13 cellular contexts compared by ENCODE assay signal in the genomic region with DNA sequence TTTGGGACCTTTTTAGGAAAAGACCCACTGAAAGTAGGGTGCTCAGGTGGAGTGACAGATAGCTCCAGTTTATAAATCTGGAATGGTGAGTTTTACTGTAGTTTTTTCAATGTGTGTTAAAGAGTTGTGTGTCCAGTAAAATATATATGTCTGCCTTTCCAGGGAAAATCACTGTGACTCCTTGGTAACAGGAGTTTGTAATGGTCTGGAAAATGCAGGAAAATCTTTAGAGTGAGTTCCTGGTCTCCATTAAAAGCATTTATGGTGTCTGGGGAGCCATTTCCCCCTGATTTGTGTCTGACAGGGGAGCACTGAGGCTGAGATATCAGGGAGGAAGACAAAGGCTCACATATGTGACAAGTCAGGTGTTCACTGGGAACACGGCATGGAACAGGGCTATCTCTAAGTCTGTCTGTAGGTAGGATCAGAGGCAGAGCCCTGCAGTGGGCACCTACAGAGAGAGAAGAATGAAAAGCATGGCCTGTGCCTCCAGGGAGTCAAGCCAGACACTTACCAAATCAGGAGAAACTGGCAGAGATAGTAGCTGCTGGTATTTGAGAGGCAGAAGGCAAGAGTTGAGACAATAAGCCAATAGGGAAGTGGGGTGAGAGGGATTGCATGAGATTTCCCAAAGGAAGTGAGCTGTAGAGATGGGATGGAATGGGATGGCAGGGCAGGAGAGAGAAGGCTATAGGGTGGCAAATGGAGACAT.
DNase-seq lines count a peak whose midpoint lies in the region; TF ChIP-seq lines count a peak whose summit lies in the region.
"Had no signal": no experiment of that assay in that cellular context is flagged by ENCODE, and none has a peak within 500 bp of the region (broad histone marks: within the 10 kb centered on the region; RNA-seq: fewer than 3 reads in every experiment).

No MANE protein-coding gene starts in this region.

- H3K27ac Mint-ChIP-seq in Calu3 (ENCODE audit: unreplicated experiment): no peak overlapping the region
- H3K27ac Mint-ChIP-seq: CD4-positive, alpha-beta memory T cell; IgD-negative memory B cell had no signal

- H3K4me1 Mint-ChIP-seq in Calu3 (ENCODE audit: low read depth, unreplicated experiment): no peaks in the 10 kb centered on the region
- H3K4me1 Mint-ChIP-seq: CD4-positive, alpha-beta memory T cell had no signal

- H3K4me3 Mint-ChIP-seq in Calu3 (ENCODE audit: low read depth, unreplicated experiment): no peak overlapping the region
- H3K4me3 Mint-ChIP-seq: CD4-positive, alpha-beta memory T cell; IgD-negative memory B cell had no signal

- H3K9me3 Mint-ChIP-seq in Calu3 (ENCODE audit: low read depth, unreplicated experiment): no peaks in the 10 kb centered on the region
- H3K9me3 Mint-ChIP-seq: IgD-negative memory B cell had no signal

- no TSS peak for BruUV-seq in Calu3 (replicated peaks; lab: Mats Ljungman, UMichigan)

- TF ChIP-seq CTCF in Calu3 (IDR thresholded peaks at IDR 0.05; ENCODE audit: unreplicated experiment): no peak

- H3K27me3 Mint-ChIP-seq in Calu3 (ENCODE audit: unreplicated experiment): peaks cover 13% of the 10 kb centered on the region
- H3K27me3 Mint-ChIP-seq: CD4-positive, alpha-beta memory T cell had no signal

- CTCF ChIA-PET in Calu3 (lab: Charles Lee): no interaction called here

- peak; percentile 33 for DNase-seq in NCI-H146 (lab: John Stamatoyannopoulos, UW)
- DNase-seq in NCI-H146 treated with DMSO at 0.1 percent for 48 hours (lab: John Stamatoyannopoulos, UW; ENCODE audit: unreplicated experiment): no peak
- peak; percentile 30 for DNase-seq in NCI-H226
- peak; percentile 57 for DNase-seq in fibroblast of gingiva (ENCODE audit: low read depth)
- DNase-seq in retina: peak; percentile 37
- no peak for DNase-seq in Calu3
- no peak for DNase-seq in activated CD4-positive, alpha-beta T cell treated with anti-CD3 and anti-CD28 coated beads, Interleukin-2, amount 50 U/mL, for 48 hours
- DNase-seq in activated naive CD4-positive, alpha-beta T cell treated with Interleukin-2 at 50 U/mL for 16 hours: no peak
- DNase-seq: 8988T; CD4-positive, alpha-beta memory T cell; NCI-H526; SW 1271 had no signal

- H3K36me3 Mint-ChIP-seq in Calu3 (ENCODE audit: insufficient read depth, unreplicated experiment): no peaks in the 10 kb centered on the region
- H3K36me3 Mint-ChIP-seq: CD4-positive, alpha-beta memory T cell; IgD-negative memory B cell had no signal

- intact Hi-C loops in Calu3 (cut with micrococcal nuclease; ENCODE audit: unreplicated experiment): no loop called here

Comparison
In these comparisons a context has a peak if more than half of its experiments do, and no peak if none do; other contexts are left out.
1. DNase-seq: peak in NCI-H146 (single experiment), NCI-H226 (single experiment), fibroblast of gingiva (single experiment) and retina (single experiment); none in NCI-H146 treated with DMSO at 0.1 percent for 48 hours (single experiment), Calu3 (single experiment), activated CD4-positive, alpha-beta T cell treated with anti-CD3 and anti-CD28 coated beads, Interleukin-2, amount 50 U/mL, for 48 hours (0 of 2) and activated naive CD4-positive, alpha-beta T cell treated with Interleukin-2 at 50 U/mL for 16 hours (single experiment).